In genomic region chr10:22505923-22506685, GRCh38 we compare ENCODE assay signal across 10 cellular contexts.
DNase-seq lines count a peak whose midpoint lies in the region; ATAC-seq and TF ChIP-seq lines count a peak whose summit lies in the region.
"Had no signal": no experiment of that assay in that cellular context is flagged by ENCODE, and none has a peak within 500 bp of the region (broad histone marks: within the 10 kb centered on the region; RNA-seq: fewer than 3 reads in every experiment).

No MANE protein-coding gene starts in this region.

- H3K36me3 Mint-ChIP-seq in naive thymus-derived CD4-positive, alpha-beta T cell, result peaks cover 0 to 7% (median 0%) of the 10 kb centered on the region in 5 donors

- ATAC-seq in left cardiac atrium (peak; percentile 77 to 85), upper lobe of right lung (peak; percentile 71), heart right ventricle (no peak), HG02798 (IDR thresholded peaks at IDR 0.05; ENCODE audit: poor library complexity, unreplicated experiment) (no peak)
- ATAC-seq in naive thymus-derived CD4-positive, alpha-beta T cell, result peak; percentile 94
- ATAC-seq: left ventricle myocardium superior had no signal

- DNase-seq in left cardiac atrium (no peak), left ventricle myocardium inferior (no peak), upper lobe of right lung (no peak), NCI-H2171 (lab: John Stamatoyannopoulos, UW) (no peak), heart right ventricle (no peak)
- peak in 2 of 3 experiments; percentile 16 to 18 for DNase-seq in activated CD8-positive, alpha-beta memory T cell treated with anti-CD3 and anti-CD28 coated beads for 48 hours (ENCODE audit: low read depth in 2 of 3, low spot score in 2 of 3)
- peak in 5 of 9 donors; percentile 13 to 46 (median 19) for DNase-seq in naive thymus-derived CD4-positive, alpha-beta T cell
- DNase-seq: left ventricle myocardium superior had no signal

- peaks cover 7 to 26% (median 17%) of the 10 kb centered on the region in 5 donors for H3K27me3 Mint-ChIP-seq in naive thymus-derived CD4-positive, alpha-beta T cell

- H3K4me3 ChIP-seq in left ventricle myocardium inferior (no peak overlapping the region), upper lobe of right lung (no peak overlapping the region), heart right ventricle (no peak overlapping the region)
- no peak overlapping the region for H3K4me3 ChIP-seq in naive thymus-derived CD4-positive, alpha-beta T cell (ENCODE audit: low read length)

- H3K27me3 ChIP-seq in left ventricle myocardium inferior (ENCODE audit: low read depth), result no peaks in the 10 kb centered on the region
- H3K27me3 ChIP-seq in naive thymus-derived CD4-positive, alpha-beta T cell (ENCODE audit: control insufficient read depth in 2 of 2, insufficient read depth in 2 of 2, low read length in 2 of 2), result no peaks in the 10 kb centered on the region
- H3K27me3 ChIP-seq in upper lobe of right lung, result no peaks in the 10 kb centered on the region
- H3K27me3 ChIP-seq in heart right ventricle, result no peaks in the 10 kb centered on the region

- H3K27ac ChIP-seq in left ventricle myocardium inferior (replicated peaks), result no peak overlapping the region
- no peak overlapping the region for H3K27ac ChIP-seq in naive thymus-derived CD4-positive, alpha-beta T cell (ENCODE audit: low read depth, low read length)
- no peak overlapping the region for H3K27ac ChIP-seq in upper lobe of right lung
- no peak overlapping the region for H3K27ac ChIP-seq in heart right ventricle
- H3K27ac ChIP-seq: C4-2B had no signal

- intact Hi-C loops in left cardiac atrium (cut with DNase I) (no loop called here), left ventricle myocardium inferior (cut with micrococcal nuclease) (no loop called here), upper lobe of right lung (cut with DNase I) (no loop called here), heart right ventricle (cut with DNase I) (no loop called here)
- intact Hi-C loops in naive thymus-derived CD4-positive, alpha-beta T cell (cut with micrococcal nuclease), result loop anchor here in 1 of 2 donors (1.0 kb wide), 1 partner anchor 14 kb away; no protein-coding TSS in a partner anchor

- H3K36me3 ChIP-seq in left ventricle myocardium inferior (no peaks in the 10 kb centered on the region), upper lobe of right lung (no peaks in the 10 kb centered on the region), heart right ventricle (no peaks in the 10 kb centered on the region)
- H3K36me3 ChIP-seq in naive thymus-derived CD4-positive, alpha-beta T cell (ENCODE audit: control insufficient read depth in 2 of 3, insufficient read depth in 3 of 3, low read length in 3 of 3), result no peaks in the 10 kb centered on the region

- peaks cover 0 to 23% (median 10%) of the 10 kb centered on the region in 11 donors for H3K9me3 Mint-ChIP-seq in naive thymus-derived CD4-positive, alpha-beta T cell

- H3K4me1 ChIP-seq in left ventricle myocardium inferior (peaks cover under 1% of the 10 kb centered on the region), upper lobe of right lung (no peaks in the 10 kb centered on the region), heart right ventricle (peaks cover 0 to 7% (median 0%) of the 10 kb centered on the region in 9 donors)
- peaks cover 0 to 17% of the 10 kb centered on the region in 2 donors for H3K4me1 ChIP-seq in naive thymus-derived CD4-positive, alpha-beta T cell (ENCODE audit: control insufficient read depth in 2 of 2, insufficient read depth in 2 of 2, low read length in 2 of 2)

- H3K27ac Mint-ChIP-seq in naive thymus-derived CD4-positive, alpha-beta T cell, result peak overlapping the region in 2 of 9 donors; percentile 18 to 50

- WGBS in heart right ventricle, 2 donors, result 61% methylated on average over 11 of the region's 11 CpGs

- CTCF ChIA-PET in naive thymus-derived CD4-positive, alpha-beta T cell (lab: Charles Lee), result no interaction called here

- POLR2A ChIA-PET in naive thymus-derived CD4-positive, alpha-beta T cell (lab: Charles Lee), result no interaction called here

- H3K9me3 ChIP-seq in left ventricle myocardium inferior (replicated peaks) (peaks cover 9% of the 10 kb centered on the region), upper lobe of right lung (no peaks in the 10 kb centered on the region), heart right ventricle (peaks cover 0 to 13% (median 0%) of the 10 kb centered on the region in 11 donors)
- no peaks in the 10 kb centered on the region for H3K9me3 ChIP-seq in naive thymus-derived CD4-positive, alpha-beta T cell (ENCODE audit: control insufficient read depth in 2 of 3, low read length in 3 of 3)

- H3K4me3 Mint-ChIP-seq in naive thymus-derived CD4-positive, alpha-beta T cell, result peak overlapping the region in 7 of 10 donors; percentile 12 to 62 (median 42)

- TF ChIP-seq CTCF in left ventricle myocardium inferior (IDR thresholded peaks at IDR 0.05; ENCODE audit: borderline replicate concordance) (no peak), upper lobe of right lung (IDR thresholded peaks at IDR 0.05) (no peak), heart right ventricle (IDR thresholded peaks at IDR 0.05) (no peak)

- H3K4me1 Mint-ChIP-seq in naive thymus-derived CD4-positive, alpha-beta T cell, result peaks cover 6 to 25% (median 14%) of the 10 kb centered on the region in 7 donors

Comparison
In these comparisons a context has a peak if more than half of its experiments do, and no peak if none do; other contexts are left out.
1. ATAC-seq: peak in left cardiac atrium (2 of 2), naive thymus-derived CD4-positive, alpha-beta T cell (single experiment) and upper lobe of right lung (single experiment); none in heart right ventricle (0 of 8) and HG02798 (single experiment).
2. DNase-seq: peak in activated CD8-positive, alpha-beta memory T cell treated with anti-CD3 and anti-CD28 coated beads for 48 hours (2 of 3) and naive thymus-derived CD4-positive, alpha-beta T cell (5 of 9); none in left cardiac atrium (single experiment), left ventricle myocardium inferior (single experiment), upper lobe of right lung (single experiment), NCI-H2171 (single experiment) and heart right ventricle (0 of 2).